8 cellular contexts compared by ENCODE assay signal in the genomic region with DNA sequence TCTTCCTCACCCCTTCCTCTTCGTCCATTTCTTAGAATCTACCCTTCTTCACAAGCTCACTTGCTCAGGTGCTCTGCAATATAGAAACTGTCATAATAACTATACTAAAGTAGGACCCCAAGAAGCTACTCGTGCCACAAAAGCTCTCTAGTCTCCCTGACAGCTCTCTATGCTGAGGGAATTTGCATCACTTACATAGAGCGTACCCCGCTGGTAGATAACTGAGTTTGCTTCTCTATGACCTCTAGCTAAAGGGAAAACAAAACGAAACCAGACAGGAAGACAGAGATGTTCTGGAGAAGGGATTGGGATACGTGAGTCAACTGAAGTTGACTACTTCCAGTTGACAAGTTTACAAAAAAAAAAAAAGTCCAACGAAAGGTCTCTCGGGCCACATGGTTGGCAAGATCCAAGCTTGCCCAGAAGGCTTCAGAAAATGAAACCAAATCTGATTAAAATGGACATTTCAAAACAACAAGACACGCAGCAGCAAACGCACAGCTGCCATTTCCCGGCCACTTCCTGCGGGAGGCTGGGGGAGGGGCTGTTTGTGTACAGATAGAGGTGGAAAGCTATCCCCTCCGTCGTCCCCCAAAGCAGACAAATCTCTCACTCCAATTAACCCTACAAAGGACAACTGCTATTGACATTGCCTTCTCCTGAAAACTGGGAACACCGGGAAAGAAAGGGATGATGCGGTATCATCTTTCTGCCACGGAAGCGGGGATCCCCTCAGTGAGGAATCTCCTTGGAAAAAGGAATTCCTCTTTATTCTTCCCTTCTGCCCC. TPM values are rescaled to one million over a fixed set of nuclear protein-coding genes. Genes with fewer than 3 reads are reported as not detected.
DNase-seq lines count a peak whose midpoint lies in the region; ATAC-seq, FAIRE-seq and TF ChIP-seq lines count a peak whose summit lies in the region.

No MANE protein-coding gene starts in this region.

- peak overlapping the region; percentile 97 to 99 for H3K27ac ChIP-seq in A549

- peak overlapping the region; percentile 83 for H3K27ac Mint-ChIP-seq in activated CD8-positive, alpha-beta T cell treated with anti-CD3 and anti-CD28 coated beads, Interleukin-2, amount 10 ng/mL, durations not matched to agents 7 days and 5 days
- peak overlapping the region; percentile 83 to 95 for H3K27ac Mint-ChIP-seq in effector memory CD8-positive, alpha-beta T cell
- peak overlapping the region; percentile 81 for H3K27ac Mint-ChIP-seq in stimulated activated effector memory CD8-positive, alpha-beta T cell treated with anti-CD3 and anti-CD28 coated beads, Interleukin-12 subunit alpha, Interleukin-12 subunit beta, amount 100 ng/mL, for 72 hours

- H3K4me2 ChIP-seq in A549 = peak overlapping the region; percentile 88

- peak overlapping the region; percentile 84 for H3K4me3 Mint-ChIP-seq in activated CD8-positive, alpha-beta T cell treated with anti-CD3 and anti-CD28 coated beads, Interleukin-2, amount 10 ng/mL, durations not matched to agents 7 days and 5 days
- peak overlapping the region; percentile 82 to 95 for H3K4me3 Mint-ChIP-seq in effector memory CD8-positive, alpha-beta T cell
- peak overlapping the region; percentile 98 for H3K4me3 Mint-ChIP-seq in stimulated activated effector memory CD8-positive, alpha-beta T cell treated with anti-CD3 and anti-CD28 coated beads, Interleukin-12 subunit alpha, Interleukin-12 subunit beta, amount 100 ng/mL, for 72 hours

- H3K9me3 Mint-ChIP-seq in activated CD8-positive, alpha-beta T cell treated with anti-CD3 and anti-CD28 coated beads, Interleukin-2, amount 10 ng/mL, durations not matched to agents 7 days and 5 days (ENCODE audit: insufficient read depth) = no peaks in the 10 kb centered on the region
- H3K9me3 Mint-ChIP-seq in effector memory CD8-positive, alpha-beta T cell = no peaks in the 10 kb centered on the region
- no peaks in the 10 kb centered on the region for H3K9me3 Mint-ChIP-seq in stimulated activated effector memory CD8-positive, alpha-beta T cell treated with anti-CD3 and anti-CD28 coated beads, Interleukin-12 subunit alpha, Interleukin-12 subunit beta, amount 100 ng/mL, for 72 hours

- TF ChIP-seq POLR2A in A549 (IDR thresholded peaks at IDR 0.05; ENCODE audit: low read length) = no peak
- no peak for TF ChIP-seq POLR2A in GM12892 (IDR thresholded peaks at IDR 0.05; ENCODE audit: low read depth, low read length)

- FAIRE-seq in A549 (lab: Jason Lieb, UNC) = no peak
- peak; percentile 64 for FAIRE-seq in GM12892 (lab: Jason Lieb, UNC)

- H3K36me3 Mint-ChIP-seq in activated CD8-positive, alpha-beta T cell treated with anti-CD3 and anti-CD28 coated beads, Interleukin-2, amount 10 ng/mL, durations not matched to agents 7 days and 5 days (ENCODE audit: low read depth) = peaks cover 39% of the 10 kb centered on the region
- peaks cover 49% of the 10 kb centered on the region for H3K36me3 Mint-ChIP-seq in effector memory CD8-positive, alpha-beta T cell (ENCODE audit: insufficient read depth)
- peaks cover 64% of the 10 kb centered on the region for H3K36me3 Mint-ChIP-seq in stimulated activated effector memory CD8-positive, alpha-beta T cell treated with anti-CD3 and anti-CD28 coated beads, Interleukin-12 subunit alpha, Interleukin-12 subunit beta, amount 100 ng/mL, for 72 hours

- POLR2A ChIA-PET in A549 (lab: Yijun Ruan, JAX) = interaction anchor here (0.7 to 1.6 kb wide), 3 partner anchors 59 to 96 kb away, joined by 3 to 6 read pairs (median 3); partner anchors contain the start of genes NACA and PTGES3
- POLR2A ChIA-PET in activated CD8-positive, alpha-beta T cell treated with anti-CD3 and anti-CD28 coated beads, Interleukin-2, amount 10 ng/mL, durations not matched to agents 7 days and 5 days (lab: Charles Lee) = interaction anchor here (0.6 to 3.3 kb wide), 17 partner anchors 8 to 477 kb away, joined by 3 to 27 read pairs (median 6); partner anchors contain the start of genes ATP5F1B, MYL6, NACA and PTGES3

- TF ChIP-seq CTCF in A549 (IDR thresholded peaks at IDR 0.05) = no peak

- ATAC-seq in A549 (peak in 1 of 2 experiments; percentile 12; a peak in 2 of 6 replicates), HG02610 (IDR thresholded peaks at IDR 0.05; ENCODE audit: unreplicated experiment) (no peak)
- ATAC-seq in activated CD8-positive, alpha-beta T cell treated with anti-CD3 and anti-CD28 coated beads, Interleukin-2, amount 10 ng/mL, durations not matched to agents 7 days and 5 days = no peak
- ATAC-seq in effector memory CD8-positive, alpha-beta T cell (replicated peaks) = peak; percentile 55
- peak; percentile 27 for ATAC-seq in stimulated activated effector memory CD8-positive, alpha-beta T cell treated with anti-CD3 and anti-CD28 coated beads, Interleukin-12 subunit alpha, Interleukin-12 subunit beta, amount 100 ng/mL, for 72 hours

- peaks cover 40% of the 10 kb centered on the region for H3K4me1 ChIP-seq in A549

- DNase-seq in A549 (ENCODE audit: low read depth in 1 of 2, low spot score in 1 of 2) (peak; percentile 35 to 51), GM12892 (ENCODE audit: insufficient read length) (no peak), NCI-H510A (lab: John Stamatoyannopoulos, UW) (peak; percentile 11), medulla oblongata (ENCODE audit: extremely low spot score) (peak; percentile 69)
- DNase-seq in activated CD8-positive, alpha-beta T cell treated with anti-CD3 and anti-CD28 coated beads, Interleukin-2, amount 10 ng/mL, durations not matched to agents 7 days and 5 days = peak; percentile 79
- DNase-seq in effector memory CD8-positive, alpha-beta T cell = peak; percentile 65 to 71 (median 69)
- peak in 1 of 2 donors; percentile 74 for DNase-seq in stimulated activated effector memory CD8-positive, alpha-beta T cell treated with anti-CD3 and anti-CD28 coated beads, Interleukin-12 subunit alpha, Interleukin-12 subunit beta, amount 100 ng/mL, for 72 hours (ENCODE audit: low spot score in 2 of 2)

- no peak for TF ChIP-seq EP300 in A549 (IDR thresholded peaks at IDR 0.05)

- peaks cover 68% of the 10 kb centered on the region for H3K4me1 Mint-ChIP-seq in activated CD8-positive, alpha-beta T cell treated with anti-CD3 and anti-CD28 coated beads, Interleukin-2, amount 10 ng/mL, durations not matched to agents 7 days and 5 days (ENCODE audit: low read depth)
- peaks cover 59 to 67% of the 10 kb centered on the region in 2 donors for H3K4me1 Mint-ChIP-seq in effector memory CD8-positive, alpha-beta T cell (ENCODE audit: low read depth in 2 of 2)
- H3K4me1 Mint-ChIP-seq in stimulated activated effector memory CD8-positive, alpha-beta T cell treated with anti-CD3 and anti-CD28 coated beads, Interleukin-12 subunit alpha, Interleukin-12 subunit beta, amount 100 ng/mL, for 72 hours = peaks cover 72% of the 10 kb centered on the region

- 5% methylated on average over 18 of the region's 18 CpGs for WGBS in A549 (ENCODE audit: missing lambda C conversion rate)

- TF ChIP-seq RAD21 in A549 (conservative IDR thresholded peaks at IDR 0.05 in 1 of 2, IDR thresholded peaks at IDR 0.05 in 1 of 2) = no peak

- peak overlapping the region; percentile 99 for H3K4me3 ChIP-seq in A549

- CTCF ChIA-PET in A549 (lab: Yijun Ruan, JAX) = interaction anchor here (0.5 to 2.1 kb wide), 18 partner anchors 8 to 439 kb away, joined by 3 to 20 read pairs (median 4); no protein-coding TSS in a partner anchor
- CTCF ChIA-PET in activated CD8-positive, alpha-beta T cell treated with anti-CD3 and anti-CD28 coated beads, Interleukin-2, amount 10 ng/mL, durations not matched to agents 7 days and 5 days (lab: Charles Lee) = interaction anchor here (0.8 to 3.2 kb wide), 19 partner anchors 7 to 483 kb away, joined by 3 to 38 read pairs (median 4); partner anchors contain the start of genes ATP5F1B, PTGES3, RBMS2 and STAT6

- H3K27me3 Mint-ChIP-seq in activated CD8-positive, alpha-beta T cell treated with anti-CD3 and anti-CD28 coated beads, Interleukin-2, amount 10 ng/mL, durations not matched to agents 7 days and 5 days (ENCODE audit: low read depth) = no peaks in the 10 kb centered on the region
- H3K27me3 Mint-ChIP-seq in effector memory CD8-positive, alpha-beta T cell = no peaks in the 10 kb centered on the region

- H3K9me3 ChIP-seq in A549 = no peaks in the 10 kb centered on the region

TF ChIP-seq in A549, 52 proteins besides CTCF, POLR2A, EP300 and RAD21:
- TF ChIP-seq SMC3 (IDR thresholded peaks at IDR 0.05) (no peak), KDM5A (IDR thresholded peaks at IDR 0.05) (0 out of 2 replicates have a peak, but pooled peaks have one; percentile 18), NR3C1 (IDR thresholded peaks at IDR 0.05) (no peak), CHD2 (IDR thresholded peaks at IDR 0.05; ENCODE audit: low read length, partially characterized antibody) (peak; percentile 21), RCOR1 (IDR thresholded peaks at IDR 0.05; ENCODE audit: low read depth, low read length) (no peak), HDAC2 (IDR thresholded peaks at IDR 0.05) (no peak)

RNA-seq across cellular contexts. Expression of gene BAZ2A, which starts 1.3 kb away (rescaled TPM):
- polyA plus RNA-seq in A549 (2011; rRNA removed) (59.4 and 103 TPM in 2 replicates), A549 (2017; fragmentation: RNase III; extraction: RNeasy Plus Mini Kit Qiagen cat#74134 plus additional on column Dnase treatment) (34.2 to 41.7 TPM (median 40.8 TPM) in 3 replicates)
- 40.7 and 41.9 TPM in 2 replicates for polyA plus RNA-seq in A549 (2012; cell fraction: cytosol; rRNA removed)
- polyA plus RNA-seq in A549 (2012; cell fraction: nucleus; rRNA removed) = 82.9 and 85.0 TPM in 2 replicates
- polyA minus RNA-seq in A549 (2011; rRNA and poly(A)+ RNA removed) = 150 and 155 TPM in 2 replicates
- polyA plus RNA-seq in GM12892 (2012; ENCODE audit: missing spikeins) = 40.2 TPM
- 10 to 100 TPM; 92.2 to 96.0 TPM for total RNA-seq in activated CD8-positive, alpha-beta T cell treated with anti-CD3 and anti-CD28 coated beads, Interleukin-2, amount 10 ng/mL, durations not matched to agents 7 days and 5 days

RNA-seq across cellular contexts. Expression of gene ATP5F1B, which starts 16.9 kb away (rescaled TPM):
- 1,500 and 1,639 TPM in 2 replicates for polyA plus RNA-seq in A549 (2011; rRNA removed)
- polyA plus RNA-seq in A549 (2012; cell fraction: cytosol; rRNA removed) = 1,279 and 1,537 TPM in 2 replicates
- polyA plus RNA-seq in A549 (2012; cell fraction: nucleus; rRNA removed) = 796 and 1,402 TPM in 2 replicates
- polyA plus RNA-seq in A549 (2017; fragmentation: RNase III; extraction: RNeasy Plus Mini Kit Qiagen cat#74134 plus additional on column Dnase treatment) = 761 to 854 TPM (median 778 TPM) in 3 replicates
- polyA minus RNA-seq in A549 (2011; rRNA and poly(A)+ RNA removed) = 1,473 and 1,903 TPM in 2 replicates
- 1,127 TPM for polyA plus RNA-seq in GM12892 (2012; ENCODE audit: missing spikeins)
- 100 to 1,000 TPM; 669 to 680 TPM for total RNA-seq in activated CD8-positive, alpha-beta T cell treated with anti-CD3 and anti-CD28 coated beads, Interleukin-2, amount 10 ng/mL, durations not matched to agents 7 days and 5 days

RNA-seq across cellular contexts. Expression of gene PTGES3, which starts 59.2 kb away (rescaled TPM):
- polyA plus RNA-seq in A549 (2011; rRNA removed) (211 and 272 TPM in 2 replicates), A549 (2017; fragmentation: RNase III; extraction: RNeasy Plus Mini Kit Qiagen cat#74134 plus additional on column Dnase treatment) (400 to 467 TPM (median 406 TPM) in 3 replicates)
- polyA plus RNA-seq in A549 (2012; cell fraction: cytosol; rRNA removed) = 105 and 133 TPM in 2 replicates
- 65.4 and 72.5 TPM in 2 replicates for polyA plus RNA-seq in A549 (2012; cell fraction: nucleus; rRNA removed)
- polyA minus RNA-seq in A549 (2011; rRNA and poly(A)+ RNA removed) = 40.5 and 51.6 TPM in 2 replicates
- polyA plus RNA-seq in GM12892 (2012; ENCODE audit: missing spikeins) = 297 TPM
- 100 to 1,000 TPM; 273 to 290 TPM for total RNA-seq in activated CD8-positive, alpha-beta T cell treated with anti-CD3 and anti-CD28 coated beads, Interleukin-2, amount 10 ng/mL, durations not matched to agents 7 days and 5 days

Comparison
In these comparisons a context has a peak if more than half of its experiments do, and no peak if none do; other contexts are left out.
1. ATAC-seq: peak in effector memory CD8-positive, alpha-beta T cell (single experiment) and stimulated activated effector memory CD8-positive, alpha-beta T cell treated with anti-CD3 and anti-CD28 coated beads, Interleukin-12 subunit alpha, Interleukin-12 subunit beta, amount 100 ng/mL, for 72 hours (single experiment); none in activated CD8-positive, alpha-beta T cell treated with anti-CD3 and anti-CD28 coated beads, Interleukin-2, amount 10 ng/mL, durations not matched to agents 7 days and 5 days (single experiment) and HG02610 (single experiment).
2. Peak in every context shown above with its lines, with median percentiles within 50 percentile points of each other: H3K27ac Mint-ChIP-seq and H3K4me3 Mint-ChIP-seq.